Comparison of ENCODE assay signal across 1 cellular context in the genomic region with DNA sequence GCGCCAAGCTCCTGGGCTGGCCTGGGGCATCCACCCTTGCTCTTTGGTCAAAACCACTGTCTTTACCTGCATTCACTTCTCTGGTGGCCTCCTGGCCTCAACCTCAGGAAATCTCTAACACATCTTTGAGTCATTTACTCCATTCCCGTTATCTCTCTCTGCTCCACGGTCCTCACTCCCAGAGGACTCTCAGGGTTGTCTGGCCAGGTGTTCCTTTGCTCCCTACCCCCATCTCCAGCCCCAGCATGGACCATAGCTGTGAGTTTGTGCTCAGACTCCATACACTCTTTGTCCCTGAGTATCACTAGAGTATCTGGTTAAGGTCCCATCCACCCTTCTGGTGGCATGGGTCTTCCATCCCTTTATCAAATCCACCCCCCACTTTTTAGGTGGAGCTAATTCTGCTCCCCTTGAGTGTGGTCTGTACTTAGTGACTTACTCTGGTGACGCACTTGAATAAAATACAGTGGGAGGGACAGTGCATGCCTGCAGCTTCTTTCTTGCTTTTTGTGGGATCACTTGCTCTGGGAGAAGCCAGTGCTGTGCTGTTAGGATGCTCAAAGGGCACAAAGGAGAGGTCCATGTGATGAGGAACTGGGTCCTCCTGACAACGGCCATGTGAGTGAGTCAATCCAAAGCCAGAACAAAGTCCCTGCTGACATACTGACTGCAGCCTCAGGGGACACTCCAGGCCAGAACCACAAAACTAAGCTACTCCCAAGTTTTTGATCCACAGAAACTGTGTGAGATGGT.
A peak's percentile ranks its signal among the peaks of the same experiment; 100 is the strongest.
TF ChIP-seq lines count a peak whose summit lies in the region.

No MANE protein-coding gene starts in this region.

TF ChIP-seq in HEK293, 187 proteins besides CTCF, POLR2A, EP300 and RAD21 (continued from another document):
- TF ChIP-seq ZBTB17 (tag by site-specific recombination; IDR thresholded peaks at IDR 0.05) (0 out of 2 replicates have a peak, but pooled peaks have one; percentile 3), ZNF48 (tag by site-specific recombination; IDR thresholded peaks at IDR 0.05) (no peak), GLI2 (tag by site-specific recombination; IDR thresholded peaks at IDR 0.05; ENCODE audit: borderline replicate concordance, low read depth) (no peak), SP7 (tag by site-specific recombination; IDR thresholded peaks at IDR 0.05) (no peak), ZNF660 (tag by site-specific recombination; IDR thresholded peaks at IDR 0.05) (no peak), KLF16 (tag by site-specific recombination; IDR thresholded peaks at IDR 0.05) (no peak), WT1 (tag by site-specific recombination; IDR thresholded peaks at IDR 0.05) (no peak)
- TF ChIP-seq, protein P1, sequence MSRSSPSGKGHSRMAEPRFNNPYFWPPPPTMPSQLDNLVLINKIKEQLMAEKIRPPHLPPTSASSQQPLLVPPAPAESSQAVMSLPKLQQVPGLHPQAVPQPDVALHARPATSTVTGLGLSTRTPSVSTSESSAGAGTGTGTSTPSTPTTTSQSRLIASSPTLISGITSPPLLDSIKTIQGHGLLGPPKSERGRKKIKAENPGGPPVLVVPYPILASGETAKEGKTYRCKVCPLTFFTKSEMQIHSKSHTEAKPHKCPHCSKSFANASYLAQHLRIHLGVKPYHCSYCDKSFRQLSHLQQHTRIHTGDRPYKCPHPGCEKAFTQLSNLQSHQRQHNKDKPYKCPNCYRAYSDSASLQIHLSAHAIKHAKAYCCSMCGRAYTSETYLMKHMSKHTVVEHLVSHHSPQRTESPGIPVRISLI (tag by site-specific recombination; IDR thresholded peaks at IDR 0.05), result no peak
- TF ChIP-seq, protein P2, sequence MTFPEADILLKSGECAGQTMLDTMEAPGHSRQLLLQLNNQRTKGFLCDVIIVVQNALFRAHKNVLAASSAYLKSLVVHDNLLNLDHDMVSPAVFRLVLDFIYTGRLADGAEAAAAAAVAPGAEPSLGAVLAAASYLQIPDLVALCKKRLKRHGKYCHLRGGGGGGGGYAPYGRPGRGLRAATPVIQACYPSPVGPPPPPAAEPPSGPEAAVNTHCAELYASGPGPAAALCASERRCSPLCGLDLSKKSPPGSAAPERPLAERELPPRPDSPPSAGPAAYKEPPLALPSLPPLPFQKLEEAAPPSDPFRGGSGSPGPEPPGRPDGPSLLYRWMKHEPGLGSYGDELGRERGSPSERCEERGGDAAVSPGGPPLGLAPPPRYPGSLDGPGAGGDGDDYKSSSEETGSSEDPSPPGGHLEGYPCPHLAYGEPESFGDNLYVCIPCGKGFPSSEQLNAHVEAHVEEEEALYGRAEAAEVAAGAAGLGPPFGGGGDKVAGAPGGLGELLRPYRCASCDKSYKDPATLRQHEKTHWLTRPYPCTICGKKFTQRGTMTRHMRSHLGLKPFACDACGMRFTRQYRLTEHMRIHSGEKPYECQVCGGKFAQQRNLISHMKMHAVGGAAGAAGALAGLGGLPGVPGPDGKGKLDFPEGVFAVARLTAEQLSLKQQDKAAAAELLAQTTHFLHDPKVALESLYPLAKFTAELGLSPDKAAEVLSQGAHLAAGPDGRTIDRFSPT (tag by site-specific recombination; IDR thresholded peaks at IDR 0.05), result no peak
TF ChIP-seq in HEK293: peak in this region for 2.
